In the genomic region with DNA sequence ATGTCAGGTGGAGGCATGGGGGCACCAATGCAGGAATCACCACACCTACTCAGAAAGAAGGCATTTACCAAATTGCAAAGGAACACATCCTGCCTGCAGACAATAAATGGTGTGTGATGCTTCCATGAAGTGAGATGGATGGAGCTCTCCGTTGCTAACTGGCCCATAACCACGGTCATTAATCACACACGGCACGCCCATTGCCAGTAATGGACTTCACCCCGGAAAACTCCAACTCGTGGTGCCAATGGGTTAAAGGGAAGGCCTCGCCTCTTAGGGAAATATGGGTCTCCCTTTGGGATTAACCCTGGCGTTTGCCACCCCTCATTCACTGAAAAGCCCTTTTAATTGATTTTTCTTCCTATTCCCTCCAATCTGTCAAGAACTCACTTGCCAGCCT, we compare ENCODE assay signal across 15 cellular contexts.
DNase-seq lines count a peak whose midpoint lies in the region; ATAC-seq and TF ChIP-seq lines count a peak whose summit lies in the region.
"Had no signal": no experiment of that assay in that cellular context is flagged by ENCODE, and none has a peak within 500 bp of the region (broad histone marks: within the 10 kb centered on the region; RNA-seq: fewer than 3 reads in every experiment).

No MANE protein-coding gene starts in this region.

- peak; percentile 81 for ATAC-seq in left colon
- no peak for ATAC-seq in HG03439 (IDR thresholded peaks at IDR 0.05; ENCODE audit: unreplicated experiment)
- ATAC-seq: A549 had no signal

- DNase-seq in NCI-H748 (lab: John Stamatoyannopoulos, UW; ENCODE audit: unreplicated experiment) (peak; percentile 40), NCI-H748 treated with DMSO at 0.1 percent for 48 hours (lab: John Stamatoyannopoulos, UW) (no peak), left colon (peak; percentile 25 to 29), stomach (peak; percentile 26), NCI-H1048 (lab: John Stamatoyannopoulos, UW) (no peak)
- no peak for DNase-seq in stimulated activated CD4-positive, alpha-beta T cell treated with anti-CD3 and anti-CD28 coated beads, Interleukin-4, amount 100 ng/mL, for 1 hour
- DNase-seq: AML-193; Caco-2; CD4-positive, alpha-beta T cell; IMR-90 had no signal

- H3K4me3 ChIP-seq in stomach: no peak overlapping the region
- H3K4me3 ChIP-seq: A549, HAP-1 had no signal

- H3K27me3 ChIP-seq in stomach: no peaks in the 10 kb centered on the region

- 32 to 63% (median 52%) methylated on average over 8 of the region's 8 CpGs for WGBS in stomach, 5 donors

- no peaks in the 10 kb centered on the region for H3K9me3 ChIP-seq in stomach
- H3K9me3 ChIP-seq: A549, Caco-2, HAP-1 had no signal

- H3K4me1 ChIP-seq in stomach: no peaks in the 10 kb centered on the region
- H3K4me1 ChIP-seq: A549, Caco-2, HAP-1 had no signal

- intact Hi-C loops in left colon (cut with DNase I, micrococcal nuclease): no loop called here
- intact Hi-C loops in stomach (cut with DNase I; ENCODE audit: low total_unique reads): no loop called here

- TF ChIP-seq CTCF in stomach (IDR thresholded peaks at IDR 0.05): no peak

- no peak for TF ChIP-seq EP300 in stomach (IDR thresholded peaks at IDR 0.05)

- TF ChIP-seq POLR2A in stomach (IDR thresholded peaks at IDR 0.05): no peak

- H3K27ac ChIP-seq in stomach: no peak overlapping the region
- H3K27ac ChIP-seq: 22Rv1, A549, C4-2B had no signal

- H3K36me3 ChIP-seq in stomach: no peaks in the 10 kb centered on the region
- H3K36me3 ChIP-seq: HAP-1 had no signal

Comparison
In these comparisons a context has a peak if more than half of its experiments do, and no peak if none do; other contexts are left out.
1. DNase-seq: peak in NCI-H748 (single experiment), left colon (2 of 2) and stomach (single experiment); none in NCI-H748 treated with DMSO at 0.1 percent for 48 hours (single experiment), NCI-H1048 (single experiment) and stimulated activated CD4-positive, alpha-beta T cell treated with anti-CD3 and anti-CD28 coated beads, Interleukin-4, amount 100 ng/mL, for 1 hour (single experiment).